Comparison of ENCODE assay signal across 8 cellular contexts in the genomic region with DNA sequence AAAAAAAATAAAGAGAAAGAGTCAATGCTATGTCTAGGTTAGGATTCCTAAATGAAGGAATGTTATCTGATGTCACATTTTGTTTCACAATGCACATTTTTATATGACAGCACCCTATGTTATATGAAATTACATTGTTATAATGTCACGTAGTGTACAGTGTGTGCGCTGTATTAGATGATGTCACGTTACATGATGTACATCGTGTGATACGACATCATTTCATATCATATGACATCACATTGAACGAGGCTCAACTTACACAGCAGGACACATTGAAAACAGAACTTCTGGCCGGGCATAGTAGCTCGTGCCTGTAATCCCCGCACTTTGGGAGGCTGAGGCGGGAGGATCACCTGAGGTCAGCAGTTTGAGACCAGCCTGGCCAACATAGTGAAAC.
"Had no signal": no experiment of that assay in that cellular context is flagged by ENCODE, and none has a peak within 500 bp of the region (broad histone marks: within the 10 kb centered on the region; RNA-seq: fewer than 3 reads in every experiment).

No MANE protein-coding gene starts in this region.

- H3K27ac ChIP-seq: GM23248, HL-60 had no signal

- H3K9ac ChIP-seq: GM23248 had no signal

- H3K4me1 ChIP-seq: HAP-1 had no signal

- ATAC-seq: HCT116 had no signal

- H3K4me3 ChIP-seq: GM23248, HAP-1 had no signal

- H3K36me3 ChIP-seq: HAP-1 had no signal

- H2AFZ ChIP-seq: GM23248 had no signal

- DNase-seq: GM23248, GOT3, H7, HFFc6, KG1 had no signal

- H3K9me3 ChIP-seq: HAP-1 had no signal
